1 cellular context compared by ENCODE assay signal in genomic region chr17:72125226-72125651, GRCh38.
TF ChIP-seq lines count a peak whose summit lies in the region.

No MANE protein-coding gene starts in this region.

TF ChIP-seq in GM12878, 131 proteins besides CTCF, POLR2A, EP300 and RAD21:
- TF ChIP-seq MXI1 (IDR thresholded peaks at IDR 0.05; ENCODE audit: low read depth, low read length), result 0 out of 2 replicates have a peak, but pooled peaks have one; percentile 18
- TF ChIP-seq POLR2AphosphoS2 (IDR thresholded peaks at IDR 0.05; ENCODE audit: low read depth, low read length), result 0 out of 2 replicates have a peak, but pooled peaks have one; percentile 17
- TF ChIP-seq STAT3 (IDR thresholded peaks at IDR 0.05; ENCODE audit: low read depth, low read length), result no peak
- TF ChIP-seq, protein P1, sequence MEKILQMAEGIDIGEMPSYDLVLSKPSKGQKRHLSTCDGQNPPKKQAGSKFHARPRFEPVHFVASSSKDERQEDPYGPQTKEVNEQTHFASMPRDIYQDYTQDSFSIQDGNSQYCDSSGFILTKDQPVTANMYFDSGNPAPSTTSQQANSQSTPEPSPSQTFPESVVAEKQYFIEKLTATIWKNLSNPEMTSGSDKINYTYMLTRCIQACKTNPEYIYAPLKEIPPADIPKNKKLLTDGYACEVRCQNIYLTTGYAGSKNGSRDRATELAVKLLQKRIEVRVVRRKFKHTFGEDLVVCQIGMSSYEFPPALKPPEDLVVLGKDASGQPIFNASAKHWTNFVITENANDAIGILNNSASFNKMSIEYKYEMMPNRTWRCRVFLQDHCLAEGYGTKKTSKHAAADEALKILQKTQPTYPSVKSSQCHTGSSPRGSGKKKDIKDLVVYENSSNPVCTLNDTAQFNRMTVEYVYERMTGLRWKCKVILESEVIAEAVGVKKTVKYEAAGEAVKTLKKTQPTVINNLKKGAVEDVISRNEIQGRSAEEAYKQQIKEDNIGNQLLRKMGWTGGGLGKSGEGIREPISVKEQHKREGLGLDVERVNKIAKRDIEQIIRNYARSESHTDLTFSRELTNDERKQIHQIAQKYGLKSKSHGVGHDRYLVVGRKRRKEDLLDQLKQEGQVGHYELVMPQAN (conservative IDR thresholded peaks at IDR 0.05), result no peak
- no peak for TF ChIP-seq PAX8 (IDR thresholded peaks at IDR 0.05)
- no peak for TF ChIP-seq BMI1 (IDR thresholded peaks at IDR 0.05; ENCODE audit: borderline replicate concordance)
- TF ChIP-seq, protein P2, sequence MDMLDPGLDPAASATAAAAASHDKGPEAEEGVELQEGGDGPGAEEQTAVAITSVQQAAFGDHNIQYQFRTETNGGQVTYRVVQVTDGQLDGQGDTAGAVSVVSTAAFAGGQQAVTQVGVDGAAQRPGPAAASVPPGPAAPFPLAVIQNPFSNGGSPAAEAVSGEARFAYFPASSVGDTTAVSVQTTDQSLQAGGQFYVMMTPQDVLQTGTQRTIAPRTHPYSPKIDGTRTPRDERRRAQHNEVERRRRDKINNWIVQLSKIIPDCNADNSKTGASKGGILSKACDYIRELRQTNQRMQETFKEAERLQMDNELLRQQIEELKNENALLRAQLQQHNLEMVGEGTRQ (IDR thresholded peaks at IDR 0.05; ENCODE audit: borderline replicate concordance, low read depth, low read length), result no peak
- TF ChIP-seq SMARCA5 (IDR thresholded peaks at IDR 0.05), result no peak
- TF ChIP-seq RUNX3 (IDR thresholded peaks at IDR 0.05; ENCODE audit: low read length), result no peak
- no peak for TF ChIP-seq KAT2A (conservative IDR thresholded peaks at IDR 0.05; ENCODE audit: control insufficient read depth, low read depth, low read length)
- no peak for TF ChIP-seq ATF2 (IDR thresholded peaks at IDR 0.05; ENCODE audit: low read length)
- TF ChIP-seq BACH1 (IDR thresholded peaks at IDR 0.05; ENCODE audit: borderline replicate concordance), result 0 out of 2 replicates have a peak, but pooled peaks have one; percentile 21
- no peak for TF ChIP-seq MEF2A (IDR thresholded peaks at IDR 0.05; ENCODE audit: insufficient read depth, low read depth, low read length)
- TF ChIP-seq ATF7 (IDR thresholded peaks at IDR 0.05; ENCODE audit: low read depth), result no peak
- no peak for TF ChIP-seq SMAD5 (IDR thresholded peaks at IDR 0.05; ENCODE audit: low read depth)
